In the genomic region with DNA sequence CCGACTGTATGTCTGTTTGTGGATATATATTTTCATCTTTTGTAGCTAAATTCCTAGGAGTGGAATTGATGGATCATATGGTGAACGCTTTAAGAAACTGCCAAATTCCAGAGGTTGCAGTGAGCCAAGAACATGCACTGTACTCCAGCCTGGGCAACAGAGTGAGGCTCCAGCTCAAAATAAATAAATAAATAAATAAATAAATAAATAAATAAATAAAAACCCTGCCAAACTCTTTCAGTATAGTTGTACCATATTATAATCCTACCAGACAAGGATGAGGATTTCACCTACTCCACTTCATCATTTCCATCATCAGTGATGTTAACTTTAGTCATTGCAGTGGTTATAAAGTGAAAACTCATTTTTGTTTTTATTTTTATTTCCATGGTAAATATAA, we compare ENCODE assay signal across 8 cellular contexts.
"Had no signal": no experiment of that assay in that cellular context is flagged by ENCODE, and none has a peak within 500 bp of the region (broad histone marks: within the 10 kb centered on the region; RNA-seq: fewer than 3 reads in every experiment).

No MANE protein-coding gene starts in this region.

- H3K27ac ChIP-seq: HL-60, KMS-11 had no signal

- DNase-seq: IMR-90, KBM-7, KG1 had no signal

- ATAC-seq: HepG2, K562 had no signal

- H3K4me3 ChIP-seq: K562 had no signal

- H3K4me2 ChIP-seq: KMS-11 had no signal

- FAIRE-seq: HepG2, HTR-8/SVneo, K562 had no signal
